In the genomic region with DNA sequence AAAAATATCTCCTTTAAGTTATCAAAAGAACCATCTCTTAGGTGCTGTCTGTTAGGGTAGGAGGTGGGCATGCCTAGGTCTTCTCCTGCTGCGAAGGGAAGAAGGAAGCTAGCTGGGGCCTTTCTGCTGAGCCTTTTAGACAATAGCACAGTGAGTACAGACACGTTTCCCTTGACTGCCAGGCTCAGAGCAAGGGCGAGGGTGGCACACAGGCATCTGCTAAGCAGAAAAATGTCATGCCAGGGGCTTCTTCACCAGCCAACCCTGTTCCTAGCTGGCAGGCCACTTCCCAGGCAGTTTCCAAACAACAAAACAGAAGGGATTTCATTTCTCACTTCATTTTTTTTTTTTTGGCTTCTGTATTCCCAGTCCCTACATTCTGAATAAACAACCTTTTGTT, we compare ENCODE assay signal across 9 cellular contexts.
DNase-seq lines count a peak whose midpoint lies in the region; ATAC-seq and TF ChIP-seq lines count a peak whose summit lies in the region.
"Had no signal": no experiment of that assay in that cellular context is flagged by ENCODE, and none has a peak within 500 bp of the region (broad histone marks: within the 10 kb centered on the region; RNA-seq: fewer than 3 reads in every experiment).

No MANE protein-coding gene starts in this region.

- H3K27ac Mint-ChIP-seq in CD4-positive, CD25-positive, alpha-beta regulatory T cell: peak overlapping the region in 1 of 3 donors; percentile 38
- no peak overlapping the region for H3K27ac Mint-ChIP-seq in immature natural killer cell

- H3K4me3 ChIP-seq in CD4-positive, CD25-positive, alpha-beta regulatory T cell (ENCODE audit: low read depth, low read length): no peak overlapping the region

- no peaks in the 10 kb centered on the region for H3K36me3 Mint-ChIP-seq in CD4-positive, CD25-positive, alpha-beta regulatory T cell
- H3K36me3 Mint-ChIP-seq in immature natural killer cell: no peaks in the 10 kb centered on the region

- H3K27ac ChIP-seq in CD4-positive, CD25-positive, alpha-beta regulatory T cell (ENCODE audit: insufficient read depth, low read length, poor library complexity, severe bottlenecking): no peak overlapping the region
- peak overlapping the region; percentile 84 for H3K27ac ChIP-seq in VCaP

- no peak for TF ChIP-seq CTCF in VCaP (conservative IDR thresholded peaks at IDR 0.05)

- no peaks in the 10 kb centered on the region for H3K36me3 ChIP-seq in CD4-positive, CD25-positive, alpha-beta regulatory T cell (ENCODE audit: control insufficient read depth, insufficient read depth, low read length)

- H3K4me3 Mint-ChIP-seq in CD4-positive, CD25-positive, alpha-beta regulatory T cell: peak overlapping the region in 3 of 4 donors; percentile 25 to 83 (median 62)
- peak overlapping the region in 2 of 5 donors; percentile 88 to 93 for H3K4me3 Mint-ChIP-seq in immature natural killer cell

- peaks cover 2% of the 10 kb centered on the region for H3K27me3 ChIP-seq in CD4-positive, CD25-positive, alpha-beta regulatory T cell (ENCODE audit: control insufficient read depth, insufficient read depth, low read length)

- H3K27me3 Mint-ChIP-seq in CD4-positive, CD25-positive, alpha-beta regulatory T cell: peaks cover 21% of the 10 kb centered on the region
- peaks cover 2 to 11% (median 11%) of the 10 kb centered on the region in 3 donors for H3K27me3 Mint-ChIP-seq in immature natural killer cell (ENCODE audit: low read depth in 3 of 3)

- H3K9me3 Mint-ChIP-seq in CD4-positive, CD25-positive, alpha-beta regulatory T cell: peaks cover 0 to 2% (median 0%) of the 10 kb centered on the region in 7 donors
- no peaks in the 10 kb centered on the region for H3K9me3 Mint-ChIP-seq in immature natural killer cell

- peak in 1 of 3 donors; percentile 19 for DNase-seq in CD4-positive, CD25-positive, alpha-beta regulatory T cell
- peak; percentile 12 to 54 for DNase-seq in hippocampal formation (lab: John Stamatoyannopoulos, UW)
- DNase-seq in sciatic nerve (ENCODE audit: low spot score): no peak
- no peak for DNase-seq in CD1c-positive myeloid dendritic cell (ENCODE audit: extremely low spot score)
- no peak for DNase-seq in immature natural killer cell
- DNase-seq in GM19240 (ENCODE audit: insufficient read length, low spot score): no peak
- no peak for DNase-seq in SIG-M5 (lab: John Stamatoyannopoulos, UW)
- DNase-seq: stimulated activated naive CD4-positive, alpha-beta T cell had no signal

- H3K4me1 ChIP-seq in CD4-positive, CD25-positive, alpha-beta regulatory T cell (ENCODE audit: control insufficient read depth, insufficient read depth, low read length, poor library complexity, severe bottlenecking): peaks cover 6% of the 10 kb centered on the region

- H3K4me1 Mint-ChIP-seq in CD4-positive, CD25-positive, alpha-beta regulatory T cell: peaks cover 6 to 20% (median 10%) of the 10 kb centered on the region in 4 donors
- H3K4me1 Mint-ChIP-seq in immature natural killer cell: peaks cover 17 to 19% of the 10 kb centered on the region in 2 donors

- ATAC-seq in CD4-positive, CD25-positive, alpha-beta regulatory T cell (ENCODE audit: low read depth in 2 of 2): no peak
- ATAC-seq in sciatic nerve: peak; percentile 35

- H3K9me3 ChIP-seq in CD4-positive, CD25-positive, alpha-beta regulatory T cell (ENCODE audit: control insufficient read depth in 2 of 2, low read length in 2 of 2): no peaks in the 10 kb centered on the region

- intact Hi-C loops in sciatic nerve (cut with DNase I): no loop called here

Comparison
In these comparisons a context has a peak if more than half of its experiments do, and no peak if none do; other contexts are left out.
1. DNase-seq: peak in hippocampal formation (2 of 2); none in sciatic nerve (single experiment), CD1c-positive myeloid dendritic cell (single experiment), immature natural killer cell (0 of 3), GM19240 (single experiment) and SIG-M5 (single experiment).